ENCODE assay signal across 26 cellular contexts in genomic region chr6:124490123-124490522, GRCh38.
DNase-seq lines count a peak whose midpoint lies in the region; FAIRE-seq and TF ChIP-seq lines count a peak whose summit lies in the region.
"Had no signal": no experiment of that assay in that cellular context is flagged by ENCODE, and none has a peak within 500 bp of the region (broad histone marks: within the 10 kb centered on the region; RNA-seq: fewer than 3 reads in every experiment).

No MANE protein-coding gene starts in this region.

- intact Hi-C loops in ascending aorta (cut with DNase I), result no loop called here
- intact Hi-C loops in ovary (cut with DNase I), result no loop called here

- no CpG with 5 or more reads among the region's 1 CpG for WGBS in trophoblast cell (ENCODE audit: extremely low coverage, insufficient coverage, insufficient read length)
- WGBS in ovary, 3 donors, result 39 to 49% (median 46%) methylated on average over 1 of the region's 1 CpG

- no peaks in the 10 kb centered on the region for H3K79me1 ChIP-seq in trophoblast cell (ENCODE audit: low read length)

- H3K14ac ChIP-seq in trophoblast cell (ENCODE audit: low read length), result no peak overlapping the region

- no peak overlapping the region for H3K4me3 ChIP-seq in epithelial cell of proximal tubule (ENCODE audit: low read depth, low read length)
- H3K4me3 ChIP-seq in trophoblast cell (ENCODE audit: low read depth, low read length), result no peak overlapping the region
- no peak overlapping the region for H3K4me3 ChIP-seq in ascending aorta
- no peak overlapping the region for H3K4me3 ChIP-seq in right atrium auricular region
- H3K4me3 ChIP-seq in ovary, result no peak overlapping the region
- H3K4me3 ChIP-seq: gastroesophageal sphincter, lower lobe of right lung, smooth muscle cell, upper lobe of right lung had no signal

- no peak for TF ChIP-seq CTCF in epithelial cell of proximal tubule (conservative IDR thresholded peaks at IDR 0.05; ENCODE audit: low read depth, low read length)
- TF ChIP-seq CTCF in ascending aorta (IDR thresholded peaks at IDR 0.05), result no peak
- no peak for TF ChIP-seq CTCF in right atrium auricular region (IDR thresholded peaks at IDR 0.05)
- TF ChIP-seq CTCF in ovary (IDR thresholded peaks at IDR 0.05), result no peak

- H3K27ac ChIP-seq in trophoblast cell (ENCODE audit: low read depth, low read length), result no peak overlapping the region
- H3K27ac ChIP-seq in ascending aorta, result no peak overlapping the region
- H3K27ac ChIP-seq in right atrium auricular region, result no peak overlapping the region
- H3K27ac ChIP-seq in ovary, result no peak overlapping the region
- H3K27ac ChIP-seq: gastroesophageal sphincter, lower lobe of right lung, upper lobe of right lung had no signal

- H3K23ac ChIP-seq in trophoblast cell (ENCODE audit: low read length), result no peak overlapping the region

- no peak overlapping the region for H4K8ac ChIP-seq in trophoblast cell (ENCODE audit: low read depth, low read length)

- H3K9me3 ChIP-seq in trophoblast cell (ENCODE audit: insufficient read depth, low read depth, low read length) (no peaks in the 10 kb centered on the region), ascending aorta (no peaks in the 10 kb centered on the region), right atrium auricular region (no peaks in the 10 kb centered on the region), ovary (no peaks in the 10 kb centered on the region)
- H3K9me3 ChIP-seq: gastroesophageal sphincter, lower lobe of right lung, upper lobe of right lung had no signal

- TF ChIP-seq POLR2A in ovary (IDR thresholded peaks at IDR 0.05), result no peak

- no peak overlapping the region for H4K12ac ChIP-seq in trophoblast cell (ENCODE audit: low read depth, low read length)

- H3K36me3 ChIP-seq in trophoblast cell (ENCODE audit: control insufficient read depth in 1 of 2, insufficient read depth in 2 of 2, low read length in 2 of 2) (no peaks in the 10 kb centered on the region), ascending aorta (no peaks in the 10 kb centered on the region), right atrium auricular region (no peaks in the 10 kb centered on the region), ovary (no peaks in the 10 kb centered on the region)
- H3K36me3 ChIP-seq: gastroesophageal sphincter, lower lobe of right lung, upper lobe of right lung had no signal

- H3K4ac ChIP-seq in trophoblast cell (ENCODE audit: low read depth, low read length), result no peak overlapping the region

- FAIRE-seq in RCC 7860 (lab: Jason Lieb, UNC), result peak; percentile 84
- FAIRE-seq: GM18507 had no signal

- H3K18ac ChIP-seq in trophoblast cell (ENCODE audit: low read length), result no peak overlapping the region

- no peaks in the 10 kb centered on the region for H3K79me2 ChIP-seq in trophoblast cell (ENCODE audit: control insufficient read depth, insufficient read depth, low read length, poor library complexity)

- H3K4me2 ChIP-seq in trophoblast cell (ENCODE audit: low read length), result no peak overlapping the region
- H3K4me2 ChIP-seq: smooth muscle cell had no signal

- DNase-seq in HT1080 (ENCODE audit: low read depth) (peak; percentile 57), RCC 7860 (ENCODE audit: low spot score) (peak; percentile 80), epithelial cell of proximal tubule (ENCODE audit: low read depth) (peak; percentile 71), trophoblast cell (peak; percentile 42 to 89), occipital lobe (lab: John Stamatoyannopoulos, UW) (no peak), ascending aorta (ENCODE audit: low spot score in 2 of 2) (no peak), right atrium auricular region (ENCODE audit: low spot score) (no peak), ovary (no peak)
- DNase-seq: activated CD4-positive, alpha-beta memory T cell treated with anti-CD3 and anti-CD28 coated beads for 36 hours; activated CD4-positive, CD25-positive, alpha-beta regulatory T cell; activated CD8-positive, alpha-beta memory T cell treated with anti-CD3 and anti-CD28 coated beads, Interleukin-2, amount 50 U/mL, for 48 hours; aorta; CD4-positive, alpha-beta T cell; effector memory CD8-positive, alpha-beta T cell; GDM1; islet precursor cell; lower lobe of right lung; NCI-H1105 treated with DMSO at 0.1 percent for 48 hours; NCI-H2081 treated with DMSO at 0.1 percent for 48 hours; NCI-H446 treated with DMSO at 0.1 percent for 48 hours; PC-3; substantia nigra; upper lobe of right lung had no signal

- no peak for TF ChIP-seq EP300 in ovary (IDR thresholded peaks at IDR 0.05)

- H3K27me3 ChIP-seq in trophoblast cell (ENCODE audit: insufficient read depth, low read length) (no peaks in the 10 kb centered on the region), ascending aorta (no peaks in the 10 kb centered on the region), right atrium auricular region (no peaks in the 10 kb centered on the region), ovary (peaks cover 2% of the 10 kb centered on the region)
- H3K27me3 ChIP-seq: gastroesophageal sphincter, upper lobe of right lung had no signal

- H2BK5ac ChIP-seq in trophoblast cell (ENCODE audit: low read depth, low read length, poor library complexity), result no peak overlapping the region

- no peaks in the 10 kb centered on the region for H3K4me1 ChIP-seq in trophoblast cell (ENCODE audit: control insufficient read depth in 1 of 2, insufficient read depth in 2 of 2, low read length in 2 of 2)
- no peaks in the 10 kb centered on the region for H3K4me1 ChIP-seq in ascending aorta
- H3K4me1 ChIP-seq in right atrium auricular region, result no peaks in the 10 kb centered on the region
- no peaks in the 10 kb centered on the region for H3K4me1 ChIP-seq in ovary (ENCODE audit: insufficient read depth)
- H3K4me1 ChIP-seq: gastroesophageal sphincter, lower lobe of right lung, upper lobe of right lung had no signal

- H2AFZ ChIP-seq in trophoblast cell (ENCODE audit: insufficient read depth, low read length, poor library complexity), result no peak overlapping the region

- H3K9ac ChIP-seq in trophoblast cell (ENCODE audit: low read length), result no peak overlapping the region

- no peak overlapping the region for H4K91ac ChIP-seq in trophoblast cell (ENCODE audit: low read depth, low read length)

- H2AK5ac ChIP-seq in trophoblast cell (ENCODE audit: low read length), result no peak overlapping the region

- no peak overlapping the region for H2BK120ac ChIP-seq in trophoblast cell (ENCODE audit: insufficient read depth, low read length, poor library complexity)

- H2BK12ac ChIP-seq in trophoblast cell (ENCODE audit: low read length), result no peak overlapping the region

Comparison
In these comparisons a context has a peak if more than half of its experiments do, and no peak if none do; other contexts are left out.
1. DNase-seq: peak in HT1080 (single experiment), RCC 7860 (single experiment), epithelial cell of proximal tubule (single experiment) and trophoblast cell (2 of 2); none in occipital lobe (single experiment), ascending aorta (0 of 2), right atrium auricular region (single experiment) and ovary (0 of 5).